Comparison of ENCODE assay signal across 21 cellular contexts in the genomic region with DNA sequence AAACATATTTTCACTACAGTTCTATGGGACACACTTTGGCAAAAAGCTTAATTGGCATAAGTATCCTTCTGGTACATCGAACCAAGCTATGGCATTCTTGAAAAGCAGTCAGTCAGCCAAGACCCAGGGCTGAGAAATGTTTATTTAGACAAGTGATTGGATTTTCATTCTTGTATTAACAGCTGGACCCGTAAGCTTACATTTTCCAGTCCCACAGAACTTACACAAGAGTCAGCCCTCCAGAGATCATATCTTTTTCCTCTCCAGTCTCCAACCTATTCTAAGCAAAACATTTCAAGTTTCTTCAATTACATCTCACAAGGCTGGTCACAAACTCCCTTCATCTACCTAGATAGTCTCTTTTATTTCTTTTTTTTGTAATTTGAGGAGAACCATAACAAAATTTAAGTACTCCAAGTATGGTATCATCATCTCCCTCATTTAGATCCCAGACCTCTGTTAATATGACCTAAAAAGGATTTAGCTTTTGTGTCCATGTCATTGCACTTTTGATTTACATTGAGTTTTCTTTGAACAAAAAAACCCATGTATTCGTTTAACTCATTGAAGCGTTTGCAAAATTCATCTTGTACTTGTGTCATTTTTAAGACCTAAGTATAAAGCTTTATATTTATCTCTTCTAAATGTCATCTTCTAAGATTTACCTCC.
DNase-seq lines count a peak whose midpoint lies in the region; ATAC-seq and TF ChIP-seq lines count a peak whose summit lies in the region.
"Had no signal": no experiment of that assay in that cellular context is flagged by ENCODE, and none has a peak within 500 bp of the region (broad histone marks: within the 10 kb centered on the region; RNA-seq: fewer than 3 reads in every experiment).

No MANE protein-coding gene starts in this region.

- WGBS in SK-N-SH (ENCODE audit: low lambda C conversion rate), result 41% methylated on average over 4 of the region's 4 CpGs

- no peaks in the 10 kb centered on the region for H3K9me3 Mint-ChIP-seq in activated T-cell treated with anti-CD3 and anti-CD28 coated beads, Interleukin-2, amount 50 U/mL, for 24 hours
- H3K9me3 Mint-ChIP-seq in activated CD8-positive, alpha-beta memory T cell treated with anti-CD3 and anti-CD28 coated beads, Interleukin-2, amount 10 ng/mL, durations not matched to agents 7 days and 5 days (ENCODE audit: low read depth), result no peaks in the 10 kb centered on the region
- H3K9me3 Mint-ChIP-seq: CD4-positive, CD25-positive, alpha-beta regulatory T cell; GM23338 had no signal

- no peak overlapping the region for H3K9ac ChIP-seq in SK-N-SH
- H3K9ac ChIP-seq in fibroblast of lung (ENCODE audit: insufficient read depth, low read length), result no peak overlapping the region

- H3K4me1 Mint-ChIP-seq in activated T-cell treated with anti-CD3 and anti-CD28 coated beads, Interleukin-2, amount 50 U/mL, for 24 hours (ENCODE audit: low read depth), result peaks cover 5% of the 10 kb centered on the region
- H3K4me1 Mint-ChIP-seq in activated CD8-positive, alpha-beta memory T cell treated with anti-CD3 and anti-CD28 coated beads, Interleukin-2, amount 10 ng/mL, durations not matched to agents 7 days and 5 days, result peaks cover 13% of the 10 kb centered on the region

- H3K4me1 ChIP-seq in SK-N-SH (ENCODE audit: control insufficient read depth in 1 of 2, insufficient read depth in 2 of 2, low read depth in 1 of 2, low read length in 1 of 2), result peaks cover 0 to 16% of the 10 kb centered on the region in 2 experiments; a peak in 2 of 4 replicates
- no peaks in the 10 kb centered on the region for H3K4me1 ChIP-seq in fibroblast of lung (ENCODE audit: control insufficient read depth, extremely low read depth, insufficient read depth, low read length)

- POLR2A ChIA-PET in SK-N-SH (lab: Yijun Ruan, JAX), result no interaction called here

- H3K27me3 Mint-ChIP-seq in activated T-cell treated with anti-CD3 and anti-CD28 coated beads, Interleukin-2, amount 50 U/mL, for 24 hours, result peaks cover 66% of the 10 kb centered on the region
- H3K27me3 Mint-ChIP-seq in activated CD8-positive, alpha-beta memory T cell treated with anti-CD3 and anti-CD28 coated beads, Interleukin-2, amount 10 ng/mL, durations not matched to agents 7 days and 5 days, result no peaks in the 10 kb centered on the region
- H3K27me3 Mint-ChIP-seq: CD4-positive, CD25-positive, alpha-beta regulatory T cell had no signal

- no peaks in the 10 kb centered on the region for H3K79me2 ChIP-seq in SK-N-SH (ENCODE audit: insufficient read depth)
- no peaks in the 10 kb centered on the region for H3K79me2 ChIP-seq in fibroblast of lung (ENCODE audit: control insufficient read depth, insufficient read depth, low read length)

- no peaks in the 10 kb centered on the region for H3K9me3 ChIP-seq in SK-N-SH
- no peaks in the 10 kb centered on the region for H3K9me3 ChIP-seq in WERI-Rb-1 (ENCODE audit: severe bottlenecking)
- H3K9me3 ChIP-seq in fibroblast of lung (ENCODE audit: control insufficient read depth, insufficient read depth, low read depth, low read length), result no peaks in the 10 kb centered on the region
- H3K9me3 ChIP-seq: BE2C had no signal

- TF ChIP-seq CTCF in SK-N-SH (IDR thresholded peaks at IDR 0.05) (no peak), WERI-Rb-1 (IDR thresholded peaks at IDR 0.05; ENCODE audit: low read depth, low read length) (no peak), fibroblast of lung (conservative IDR thresholded peaks at IDR 0.05 in 1 of 2, IDR thresholded peaks at IDR 0.05 in 1 of 2; ENCODE audit: low read depth in 1 of 2, low read length in 2 of 2) (no peak)

- H2AFZ ChIP-seq in SK-N-SH (ENCODE audit: low read depth) (no peak overlapping the region), fibroblast of lung (ENCODE audit: low read length) (no peak overlapping the region)
- H2AFZ ChIP-seq: GM23338 had no signal

- CTCF ChIA-PET in SK-N-SH (lab: Yijun Ruan, JAX), result interaction anchor here (0.6 kb wide), 1 partner anchor 20 kb away, joined by 5 read pairs; no protein-coding TSS in a partner anchor
- CTCF ChIA-PET in activated CD8-positive, alpha-beta memory T cell treated with anti-CD3 and anti-CD28 coated beads, Interleukin-2, amount 10 ng/mL, durations not matched to agents 7 days and 5 days (lab: Charles Lee), result interaction anchor here (1.4 to 1.6 kb wide), 2 partner anchors 45 to 276 kb away, joined by 3 to 4 read pairs; no protein-coding TSS in a partner anchor

- peaks cover 5% of the 10 kb centered on the region; the same call in 1 of the 2 replicates for H3K27me3 ChIP-seq in SK-N-SH (ENCODE audit: insufficient read depth)
- no peaks in the 10 kb centered on the region for H3K27me3 ChIP-seq in WERI-Rb-1 (ENCODE audit: insufficient read depth, low read depth, severe bottlenecking)
- H3K27me3 ChIP-seq in fibroblast of lung (ENCODE audit: control insufficient read depth, insufficient read depth, low read length), result no peaks in the 10 kb centered on the region
- H3K27me3 ChIP-seq: BE2C had no signal

- H3K36me3 ChIP-seq in SK-N-SH (replicated peaks in 1 of 2; ENCODE audit: control insufficient read depth in 1 of 2, insufficient read depth in 2 of 2, low read length in 1 of 2) (no peaks in the 10 kb centered on the region), WERI-Rb-1 (0 out of 2 replicates have a peak, but pooled peaks cover 3% of the 10 kb centered on the region), fibroblast of lung (ENCODE audit: control insufficient read depth, insufficient read depth, low read length) (no peaks in the 10 kb centered on the region)

- no peaks in the 10 kb centered on the region for H3K9me2 ChIP-seq in SK-N-SH

- no peak overlapping the region for H3K4me3 Mint-ChIP-seq in activated T-cell treated with anti-CD3 and anti-CD28 coated beads, Interleukin-2, amount 50 U/mL, for 24 hours
- no peak overlapping the region for H3K4me3 Mint-ChIP-seq in activated CD8-positive, alpha-beta memory T cell treated with anti-CD3 and anti-CD28 coated beads, Interleukin-2, amount 10 ng/mL, durations not matched to agents 7 days and 5 days
- H3K4me3 Mint-ChIP-seq: CD4-positive, CD25-positive, alpha-beta regulatory T cell; GM23338 had no signal

- H3K4me3 ChIP-seq in SK-N-SH (ENCODE audit: low read depth in 2 of 2, low read length in 1 of 2) (no peak overlapping the region), WERI-Rb-1 (ENCODE audit: low read depth, low read length) (no peak overlapping the region), fibroblast of lung (replicated peaks in 1 of 4; ENCODE audit: control extremely low read depth in 1 of 4, insufficient read depth in 1 of 4, low read depth in 3 of 4, low read length in 4 of 4) (no peak overlapping the region)
- H3K4me3 ChIP-seq: GM23338 had no signal

- no peak for TF ChIP-seq RAD21 in SK-N-SH (IDR thresholded peaks at IDR 0.05; ENCODE audit: low read length)

- no peak for TF ChIP-seq EP300 in SK-N-SH (IDR thresholded peaks at IDR 0.05; ENCODE audit: borderline replicate concordance in 1 of 2, low read depth in 1 of 2, low read length in 1 of 2)

- no peak for DNase-seq in SK-N-SH
- no peak for DNase-seq in WERI-Rb-1
- DNase-seq in fibroblast of lung (ENCODE audit: low read depth in 2 of 2), result peak; percentile 22 to 51
- no peak for DNase-seq in activated T-cell treated with anti-CD3 and anti-CD28 coated beads, Interleukin-2, amount 50 U/mL, for 24 hours
- no peak for DNase-seq in activated CD8-positive, alpha-beta memory T cell treated with anti-CD3 and anti-CD28 coated beads, Interleukin-2, amount 10 ng/mL, durations not matched to agents 7 days and 5 days
- DNase-seq in GM03348 (ENCODE audit: low spot score), result no peak
- no peak for DNase-seq in cerebellar nuclear complex (lab: John Stamatoyannopoulos, UW)
- DNase-seq: 8988T; CD4-positive, CD25-positive, alpha-beta regulatory T cell; COR-L47; DMS153; Kasumi-1; MM.1S; NCI-H1092 treated with DMSO at 0.1 percent for 48 hours; NCI-H2081; NCI-H748 treated with DMSO at 0.1 percent for 48 hours; SHP77 had no signal

- no peaks in the 10 kb centered on the region for H4K20me1 ChIP-seq in SK-N-SH (ENCODE audit: insufficient read depth)
- H4K20me1 ChIP-seq in fibroblast of lung (ENCODE audit: control insufficient read depth, extremely low read depth, insufficient read depth, low read length), result no peaks in the 10 kb centered on the region

- no peaks in the 10 kb centered on the region for H3F3A ChIP-seq in SK-N-SH (replicated peaks; ENCODE audit: insufficient read depth)

- no peaks in the 10 kb centered on the region for H3K36me3 Mint-ChIP-seq in activated T-cell treated with anti-CD3 and anti-CD28 coated beads, Interleukin-2, amount 50 U/mL, for 24 hours (ENCODE audit: low read depth)
- peaks cover 13% of the 10 kb centered on the region for H3K36me3 Mint-ChIP-seq in activated CD8-positive, alpha-beta memory T cell treated with anti-CD3 and anti-CD28 coated beads, Interleukin-2, amount 10 ng/mL, durations not matched to agents 7 days and 5 days

- no peak for ATAC-seq in SK-N-SH treated with all-trans-retinoic acid at 6 μM for 48 hours
- ATAC-seq in activated CD8-positive, alpha-beta memory T cell treated with anti-CD3 and anti-CD28 coated beads, Interleukin-2, amount 10 ng/mL, durations not matched to agents 7 days and 5 days, result no peak
- ATAC-seq: GM23338, HCT116 had no signal

- H3K4me2 ChIP-seq in SK-N-SH (no peak overlapping the region), fibroblast of lung (ENCODE audit: extremely low read depth, insufficient read depth, low read length) (no peak overlapping the region)
- H3K4me2 ChIP-seq: GM23338 had no signal

- H3K27ac Mint-ChIP-seq in activated T-cell treated with anti-CD3 and anti-CD28 coated beads, Interleukin-2, amount 50 U/mL, for 24 hours, result no peak overlapping the region
- no peak overlapping the region for H3K27ac Mint-ChIP-seq in activated CD8-positive, alpha-beta memory T cell treated with anti-CD3 and anti-CD28 coated beads, Interleukin-2, amount 10 ng/mL, durations not matched to agents 7 days and 5 days
- H3K27ac Mint-ChIP-seq: CD4-positive, CD25-positive, alpha-beta regulatory T cell; GM23338 had no signal

- no peak overlapping the region for H3K27ac ChIP-seq in SK-N-SH (ENCODE audit: low read depth in 2 of 2, low read length in 1 of 2)
- peak overlapping the region; percentile 91 for H3K27ac ChIP-seq in WERI-Rb-1
- no peak overlapping the region for H3K27ac ChIP-seq in fibroblast of lung (ENCODE audit: insufficient read depth, low read length)

TF ChIP-seq in SK-N-SH treated with all-trans-retinoic acid at 6 μM for 48 hours, 23 proteins besides CTCF, POLR2A, EP300 and RAD21:
- no peak for TF ChIP-seq BACH2 (CRISPR knock-in tag; IDR thresholded peaks at IDR 0.05; ENCODE audit: borderline replicate concordance)
- no peak for TF ChIP-seq GLIS3 (CRISPR knock-in tag; IDR thresholded peaks at IDR 0.05)
- TF ChIP-seq ZNF70 (CRISPR knock-in tag; IDR thresholded peaks at IDR 0.05), result peak; percentile 95

TF ChIP-seq in SK-N-SH, 30 proteins besides CTCF, POLR2A, EP300 and RAD21:
- no peak for TF ChIP-seq MEF2A (IDR thresholded peaks at IDR 0.05; ENCODE audit: borderline replicate concordance, low read depth)
- no peak for TF ChIP-seq TCF12 (IDR thresholded peaks at IDR 0.05)
- no peak for TF ChIP-seq YY1 (IDR thresholded peaks at IDR 0.05; ENCODE audit: low read depth)
- TF ChIP-seq GATA2 (CRISPR knock-in tag; IDR thresholded peaks at IDR 0.05), result no peak

Comparison
In these comparisons a context has a peak if more than half of its experiments do, and no peak if none do; other contexts are left out.
1. DNase-seq: peak in fibroblast of lung (2 of 2); none in SK-N-SH (single experiment), WERI-Rb-1 (single experiment), activated T-cell treated with anti-CD3 and anti-CD28 coated beads, Interleukin-2, amount 50 U/mL, for 24 hours (single experiment), activated CD8-positive, alpha-beta memory T cell treated with anti-CD3 and anti-CD28 coated beads, Interleukin-2, amount 10 ng/mL, durations not matched to agents 7 days and 5 days (single experiment), GM03348 (single experiment) and cerebellar nuclear complex (0 of 2).